Comparison of ENCODE assay signal across 21 cellular contexts in genomic region chr6:144690659-144691058, GRCh38.
"Had no signal": no experiment of that assay in that cellular context is flagged by ENCODE, and none has a peak within 500 bp of the region (broad histone marks: within the 10 kb centered on the region; RNA-seq: fewer than 3 reads in every experiment).

No MANE protein-coding gene starts in this region.

- H3K4me1 ChIP-seq: foreskin keratinocyte, right atrium auricular region, suprapubic skin, thyroid gland, uterus had no signal

- DNase-seq: effector CD4-positive, alpha-beta T cell; endodermal cell; erythroblast; foreskin keratinocyte; kidney; left cardiac atrium; left ventricle myocardium superior; mesenchymal stem cell; midbrain; posterior cingulate gyrus; small intestine; stimulated activated CD4-positive, alpha-beta T cell treated with anti-CD3 and anti-CD28 coated beads, Interleukin-12 subunit alpha, Interleukin-12 subunit beta, amount 100 ng/mL, for 4 hours; stimulated activated naive CD4-positive, alpha-beta T cell treated with Interleukin-2 at 50 U/mL for 16 hours; thyroid gland; uterus had no signal

- H3K27ac Mint-ChIP-seq: endodermal cell, type B pancreatic cell had no signal

- H3K27me3 Mint-ChIP-seq: type B pancreatic cell had no signal

- H3K9me3 ChIP-seq: suprapubic skin, thyroid gland had no signal

- H3K36me3 ChIP-seq: right atrium auricular region, thyroid gland, uterus had no signal

- H3K27ac ChIP-seq: coronary artery, foreskin keratinocyte, right atrium auricular region, suprapubic skin, thyroid gland, uterus had no signal

- H3K4me3 ChIP-seq: coronary artery, lung, right atrium auricular region, suprapubic skin, thyroid gland, uterus had no signal

- H3K27me3 ChIP-seq: foreskin keratinocyte, right atrium auricular region, suprapubic skin, thyroid gland, uterus had no signal

- H3K4me3 Mint-ChIP-seq: endodermal cell, neural crest cell, type B pancreatic cell had no signal

- ATAC-seq: foreskin keratinocyte, left cardiac atrium had no signal

- H3K4me1 Mint-ChIP-seq: endodermal cell, neural crest cell had no signal
